ENCODE assay signal across 9 cellular contexts in genomic region chr1:43970911-43971310, GRCh38. TPM values are rescaled to one million over a fixed set of nuclear protein-coding genes. Genes with fewer than 3 reads are reported as not detected.
DNase-seq lines count a peak whose midpoint lies in the region; ATAC-seq, FAIRE-seq and TF ChIP-seq lines count a peak whose summit lies in the region.
"Had no signal": no experiment of that assay in that cellular context is flagged by ENCODE, and none has a peak within 500 bp of the region (broad histone marks: within the 10 kb centered on the region; RNA-seq: fewer than 3 reads in every experiment).

No MANE protein-coding gene starts in this region.

- H3K27ac ChIP-seq in astrocyte (ENCODE audit: low read depth, low read length): no peak overlapping the region

- peak overlapping the region; percentile 85 for H3K9ac ChIP-seq in astrocyte (ENCODE audit: low read length)

- H3K4me1 ChIP-seq in astrocyte (ENCODE audit: insufficient read depth, low read length): peaks cover 18% of the 10 kb centered on the region

- H2AFZ ChIP-seq in astrocyte (ENCODE audit: low read depth, low read length): no peak overlapping the region

- H3K4me1 Mint-ChIP-seq in HFFc6 (ENCODE audit: low read depth) (peaks cover 23% of the 10 kb centered on the region), astrocyte (ENCODE audit: low read depth, unreplicated experiment) (peaks cover 8% of the 10 kb centered on the region), memory B cell (peaks cover 27% of the 10 kb centered on the region)

- H3K27ac Mint-ChIP-seq in HFFc6 (no peak overlapping the region), astrocyte (ENCODE audit: unreplicated experiment) (no peak overlapping the region), memory B cell (no peak overlapping the region)

- H3K27me3 Mint-ChIP-seq in HFFc6 (ENCODE audit: insufficient read depth): no peaks in the 10 kb centered on the region
- no peaks in the 10 kb centered on the region for H3K27me3 Mint-ChIP-seq in astrocyte (ENCODE audit: low read depth, unreplicated experiment)
- no peaks in the 10 kb centered on the region for H3K27me3 Mint-ChIP-seq in memory B cell

- H3K79me2 ChIP-seq in astrocyte (ENCODE audit: insufficient read depth, low read length): peaks cover 29% of the 10 kb centered on the region

- H3K9me3 ChIP-seq in astrocyte (ENCODE audit: insufficient read depth, low read depth, low read length): no peaks in the 10 kb centered on the region

- H3K36me3 Mint-ChIP-seq in HFFc6 (ENCODE audit: low read depth) (peaks cover 20% of the 10 kb centered on the region), astrocyte (ENCODE audit: low read depth, unreplicated experiment) (peaks cover 14% of the 10 kb centered on the region), memory B cell (no peaks in the 10 kb centered on the region)

- H3K4me3 Mint-ChIP-seq in HFFc6: peak overlapping the region; percentile 99
- peak overlapping the region; percentile 96 for H3K4me3 Mint-ChIP-seq in astrocyte (ENCODE audit: unreplicated experiment)
- peak overlapping the region; percentile 96 for H3K4me3 Mint-ChIP-seq in memory B cell

- no peaks in the 10 kb centered on the region for H3K9me3 Mint-ChIP-seq in HFFc6
- H3K9me3 Mint-ChIP-seq in astrocyte (ENCODE audit: unreplicated experiment): no peaks in the 10 kb centered on the region
- H3K9me3 Mint-ChIP-seq in memory B cell: no peaks in the 10 kb centered on the region

- FAIRE-seq in astrocyte (lab: Jason Lieb, UNC): no peak

- no peaks in the 10 kb centered on the region for H3K27me3 ChIP-seq in astrocyte (ENCODE audit: insufficient read depth, low read length)

- DNase-seq in AG09309 (ENCODE audit: low read depth) (no peak), HFFc6 (no peak), astrocyte (ENCODE audit: low read depth) (no peak), memory B cell (ENCODE audit: low spot score in 2 of 2) (no peak), NCI-H2196 treated with DMSO at 0.1 percent for 48 hours (lab: John Stamatoyannopoulos, UW; ENCODE audit: unreplicated experiment) (no peak), cortex of kidney (lab: John Stamatoyannopoulos, UW) (no peak), NCI-H187 treated with DMSO at 0.1 percent for 48 hours (lab: John Stamatoyannopoulos, UW) (no peak)
- DNase-seq: activated CD8-positive, alpha-beta memory T cell treated with anti-CD3 and anti-CD28 coated beads, Interleukin-2, amount 50 U/mL, for 4 hours had no signal

- no peak for ATAC-seq in memory B cell (ENCODE audit: low read depth)
- no peak for ATAC-seq in HG03469 (IDR thresholded peaks at IDR 0.05; ENCODE audit: unreplicated experiment)

- H3K4me2 ChIP-seq in astrocyte (ENCODE audit: low read length): peak overlapping the region; percentile 95

- H3K4me3 ChIP-seq in AG09309 (ENCODE audit: control insufficient read depth, low read depth, low read length) (peak overlapping the region; percentile 71), astrocyte (ENCODE audit: insufficient read depth, low read depth, low read length) (peak overlapping the region; percentile 97)

- H4K20me1 ChIP-seq in astrocyte (ENCODE audit: insufficient read depth, low read length): peaks cover 12% of the 10 kb centered on the region

- H3K36me3 ChIP-seq in astrocyte (ENCODE audit: insufficient read depth, low read length): peaks cover 3% of the 10 kb centered on the region

- TF ChIP-seq CTCF in AG09309 (IDR thresholded peaks at IDR 0.05; ENCODE audit: control insufficient read depth, insufficient read depth, low read depth, low read length, missing control alignments) (no peak), HFFc6 (IDR thresholded peaks at IDR 0.05) (no peak), astrocyte (IDR thresholded peaks at IDR 0.05; ENCODE audit: insufficient read depth, low read depth, low read length) (no peak)

RNA-seq across cellular contexts. Expression of gene DPH2, which starts 1.1 kb away (rescaled TPM):
- total RNA-seq in HFFc6 (2021; fragmentation: NEBNext Ultra II Directional; extraction: Animal tissue kit (Norgen Biotek cat#: 25700)): 10 to 100 TPM; 19.1 to 22.7 (median 20.8) TPM
- total RNA-seq in astrocyte: 26.9 and 31.6 TPM in 2 replicates

RNA-seq across cellular contexts. Expression of gene ATP6V0B, which starts 3.8 kb away (rescaled TPM):
- 100 to 1,000 TPM; 145 to 191 (median 155) TPM for total RNA-seq in HFFc6 (2021; fragmentation: NEBNext Ultra II Directional; extraction: Animal tissue kit (Norgen Biotek cat#: 25700))
- 175 and 202 TPM in 2 replicates for total RNA-seq in astrocyte

RNA-seq across cellular contexts. Expression of gene B4GALT2, which starts 8.1 kb away (rescaled TPM):
- 100 to 1,000 TPM in 2 of 6 experiments, 10 to 100 TPM in 4; 87.8 to 107 (median 98.8) TPM for total RNA-seq in HFFc6 (2021; fragmentation: NEBNext Ultra II Directional; extraction: Animal tissue kit (Norgen Biotek cat#: 25700))
- 56.6 and 56.9 TPM in 2 replicates for total RNA-seq in astrocyte

RNA-seq across cellular contexts. Expression of gene CCDC24, which starts 20.5 kb away (rescaled TPM):
- 1 to 10 TPM; 5.6 to 7.7 (median 6.5) TPM for total RNA-seq in HFFc6 (2021; fragmentation: NEBNext Ultra II Directional; extraction: Animal tissue kit (Norgen Biotek cat#: 25700))
- 4.2 and 4.3 TPM in 2 replicates for total RNA-seq in astrocyte

RNA-seq across cellular contexts. Expression of gene IPO13, which starts 24.2 kb away (rescaled TPM):
- 10 to 100 TPM; 24.0 to 27.8 (median 25.0) TPM for total RNA-seq in HFFc6 (2021; fragmentation: NEBNext Ultra II Directional; extraction: Animal tissue kit (Norgen Biotek cat#: 25700))
- total RNA-seq in astrocyte: 31.0 and 36.1 TPM in 2 replicates
